Comparison of ENCODE assay signal across 12 cellular contexts in the genomic region with DNA sequence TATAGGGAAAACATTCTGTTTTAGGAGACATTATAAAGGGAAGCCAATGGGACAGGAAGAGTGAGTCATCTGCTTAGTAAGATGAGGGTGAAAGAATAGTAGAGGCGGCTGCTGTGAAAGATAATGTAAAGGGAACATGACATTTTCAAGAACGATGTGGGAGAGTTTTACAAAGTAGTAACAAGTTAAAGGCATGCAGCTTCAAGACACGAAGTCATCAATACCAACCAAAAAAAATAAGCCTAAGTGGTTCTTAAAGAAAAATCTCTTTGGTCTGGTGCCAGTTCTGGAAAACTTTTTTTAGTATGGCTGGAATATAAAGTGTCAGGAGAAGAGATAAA. TPM values are rescaled to one million over a fixed set of nuclear protein-coding genes. Genes with fewer than 3 reads are reported as not detected.
A peak's percentile ranks its signal among the peaks of the same experiment; 100 is the strongest.
DNase-seq lines count a peak whose midpoint lies in the region; ATAC-seq and TF ChIP-seq lines count a peak whose summit lies in the region.
"Had no signal": no experiment of that assay in that cellular context is flagged by ENCODE, and none has a peak within 500 bp of the region (broad histone marks: within the 10 kb centered on the region; RNA-seq: fewer than 3 reads in every experiment).

No MANE protein-coding gene starts in this region.

- no peak for TF ChIP-seq EP300 in tibial nerve (IDR thresholded peaks at IDR 0.05)

- CTCF ChIA-PET in A673 (lab: Charles Lee) = no interaction called here

- BruUV-seq in A673 (replicated peaks; lab: Mats Ljungman, UMichigan) = no TSS peak

- DNase-seq in A673 (ENCODE audit: low spot score) (peak; percentile 64), astrocyte of the hippocampus (ENCODE audit: low read depth, low spot score) (peak; percentile 40), right lobe of liver (no peak), hypothalamus (lab: John Stamatoyannopoulos, UW) (no peak), GM19238 (ENCODE audit: insufficient read length, low spot score) (no peak), tibial nerve (ENCODE audit: low spot score in 2 of 2) (no peak), endodermal cell (no peak)
- DNase-seq: activated CD8-positive, alpha-beta memory T cell treated with anti-CD3 and anti-CD28 coated beads, Interleukin-2, amount 50 U/mL, for 4 hours; NCI-H2171 had no signal

- H3K9ac ChIP-seq in endodermal cell (ENCODE audit: extremely low read depth, low read length, poor library complexity, severe bottlenecking) = no peak overlapping the region

- H3K36me3 ChIP-seq in A673 (ENCODE audit: insufficient read depth, low read length, poor library complexity, severe bottlenecking) (peaks cover 69% of the 10 kb centered on the region), right lobe of liver (peaks cover 5 to 78% (median 27%) of the 10 kb centered on the region in 4 donors), tibial nerve (peaks cover 0 to 79% (median 9%) of the 10 kb centered on the region in 3 donors), endodermal cell (ENCODE audit: control insufficient read depth, insufficient read depth, low read length) (peaks cover 83% of the 10 kb centered on the region)

- intact Hi-C loops in A673 (cut with micrococcal nuclease; ENCODE audit: unreplicated experiment) = no loop called here
- intact Hi-C loops in right lobe of liver (cut with DNase I) = no loop called here

- TF ChIP-seq CTCF in A673 (conservative IDR thresholded peaks at IDR 0.05; ENCODE audit: low read depth, low read length) (no peak), right lobe of liver (IDR thresholded peaks at IDR 0.05) (no peak), tibial nerve (IDR thresholded peaks at IDR 0.05) (no peak), endodermal cell (conservative IDR thresholded peaks at IDR 0.05) (no peak)

- H3K36me3 Mint-ChIP-seq in IgD-negative memory B cell (peaks cover 3% of the 10 kb centered on the region), endodermal cell (ENCODE audit: low read depth) (peaks cover 62% of the 10 kb centered on the region)

- H3K27me3 ChIP-seq in A673 (replicated peaks; ENCODE audit: insufficient read depth, low read depth, low read length, poor library complexity) (no peaks in the 10 kb centered on the region), right lobe of liver (no peaks in the 10 kb centered on the region), tibial nerve (no peaks in the 10 kb centered on the region), endodermal cell (ENCODE audit: control insufficient read depth, insufficient read depth, low read length, poor library complexity, severe bottlenecking) (no peaks in the 10 kb centered on the region)

- peak overlapping the region in 1 of 4 donors; percentile 34 for H3K4me3 Mint-ChIP-seq in IgD-negative memory B cell
- no peak overlapping the region for H3K4me3 Mint-ChIP-seq in endodermal cell

- H3K27ac ChIP-seq in A673 (ENCODE audit: low read depth, low read length, poor library complexity, severe bottlenecking) (peak overlapping the region; percentile 66), right lobe of liver (peak overlapping the region; percentile 5 to 99 (median 20)), tibial nerve (peak overlapping the region in 2 of 4 donors; percentile 15 to 26), endodermal cell (ENCODE audit: low read depth, low read length) (no peak overlapping the region)

- H3K27ac Mint-ChIP-seq in IgD-negative memory B cell (peak overlapping the region in 2 of 3 donors; percentile 11 to 27), endodermal cell (no peak overlapping the region)

- H3K9me3 ChIP-seq in A673 (ENCODE audit: low read depth, low read length, poor library complexity, severe bottlenecking) (no peaks in the 10 kb centered on the region), right lobe of liver (no peaks in the 10 kb centered on the region), tibial nerve (no peaks in the 10 kb centered on the region), endodermal cell (ENCODE audit: control insufficient read depth, low read length) (no peaks in the 10 kb centered on the region)

- TF ChIP-seq POLR2A in right lobe of liver (IDR thresholded peaks at IDR 0.05) (no peak), tibial nerve (IDR thresholded peaks at IDR 0.05) (no peak)

- WGBS in right lobe of liver (ENCODE audit: insufficient coverage, low coverage, low lambda C conversion rate, missing lambda C conversion rate) = 51% methylated on average over 3 of the region's 3 CpGs
- WGBS in tibial nerve, 2 donors = 29 to 36% methylated on average over 3 of the region's 3 CpGs
- WGBS in endodermal cell (ENCODE audit: insufficient coverage in 1 of 2, insufficient read length in 1 of 2), 2 experiments = 80 to 83% methylated on average over 1 to 3 of the region's 3 CpGs

- H3K4me3 ChIP-seq in A673 (ENCODE audit: low read depth, low read length, poor library complexity, severe bottlenecking) (no peak overlapping the region), right lobe of liver (no peak overlapping the region), tibial nerve (no peak overlapping the region), endodermal cell (ENCODE audit: low read length) (no peak overlapping the region)
- H3K4me3 ChIP-seq: lung had no signal

- H3K4me1 ChIP-seq in A673 (ENCODE audit: insufficient read depth, low read length, poor library complexity, severe bottlenecking) = peaks cover 34% of the 10 kb centered on the region
- peaks cover 0 to 83% (median 39%) of the 10 kb centered on the region in 4 donors for H3K4me1 ChIP-seq in right lobe of liver
- peaks cover 0 to 46% (median 22%) of the 10 kb centered on the region in 4 donors for H3K4me1 ChIP-seq in tibial nerve
- peaks cover 5% of the 10 kb centered on the region for H3K4me1 ChIP-seq in endodermal cell (ENCODE audit: control insufficient read depth, insufficient read depth, low read length)

- H3K27me3 Mint-ChIP-seq in IgD-negative memory B cell = no peaks in the 10 kb centered on the region
- no peaks in the 10 kb centered on the region for H3K27me3 Mint-ChIP-seq in endodermal cell (ENCODE audit: insufficient read depth)

- POLR2A ChIA-PET in A673 (lab: Charles Lee; ENCODE audit: low non-redundant PET) = interaction anchor here (0.7 kb wide), 1 partner anchor 215 kb away, joined by 3 read pairs; no protein-coding TSS in a partner anchor

- H3K9me3 Mint-ChIP-seq in IgD-negative memory B cell (no peaks in the 10 kb centered on the region), endodermal cell (no peaks in the 10 kb centered on the region)

- ATAC-seq in right lobe of liver = peak in 2 of 4 donors; percentile 3 to 12

- peaks cover 29 to 54% (median 32%) of the 10 kb centered on the region in 3 donors for H3K4me1 Mint-ChIP-seq in IgD-negative memory B cell
- H3K4me1 Mint-ChIP-seq in endodermal cell = peaks cover 19% of the 10 kb centered on the region

RNA-seq across cellular contexts. Expression of a gene that starts 6.1 kb away (rescaled TPM):
- total RNA-seq in A673 (2021) (123 and 126 TPM in 2 replicates), right lobe of liver (100 to 1,000 TPM; 205 to 273 (median 240) TPM), tibial nerve (10 to 100 TPM; 51.6 to 84.6 (median 68.1) TPM), endodermal cell (100 to 1,000 TPM; 208 to 223 TPM)
- 101 TPM for polyA plus RNA-seq in IgD-negative memory B cell
- polyA plus RNA-seq in endodermal cell (2013, experiment 1 of 2) = 90.8 TPM
- polyA plus RNA-seq in endodermal cell (2013, experiment 2 of 2) = 93.7 TPM

RNA-seq across cellular contexts. Expression of a gene that starts 8.2 kb away (rescaled TPM):
- 0.26 and 1.4 TPM in 2 replicates for total RNA-seq in A673 (2021)
- polyA plus RNA-seq in IgD-negative memory B cell = 0.90 TPM
- 1 to 10 TPM; 1.4 to 5.3 (median 2.8) TPM for total RNA-seq in right lobe of liver
- 1 to 10 TPM in 2 of 4 donors, under 1 TPM in 2; 0.30 to 1.7 (median 1.0) TPM for total RNA-seq in tibial nerve
- 10 to 100 TPM; 17.8 to 18.8 TPM for total RNA-seq in endodermal cell
- 2.8 TPM for polyA plus RNA-seq in endodermal cell (2013, experiment 1 of 2)
- 2.4 TPM for polyA plus RNA-seq in endodermal cell (2013, experiment 2 of 2)
- total RNA-seq: H4 had no signal

RNA-seq across cellular contexts. Expression of a gene that starts 28.6 kb away (rescaled TPM):
- total RNA-seq in A673 (2021) (0.13 and 0.35 TPM in 2 replicates), right lobe of liver (under 1 TPM in 5 of 6 experiments, not detected in 1; 0.11 to 0.34 (median 0.20) TPM), tibial nerve (1 to 10 TPM in 3 of 4 donors, under 1 TPM in 1; 0.30 to 4.3 (median 2.5) TPM), endodermal cell (1 to 10 TPM; 2.6 to 4.1 TPM)
- not detected for polyA plus RNA-seq in IgD-negative memory B cell
- 1.5 TPM for polyA plus RNA-seq in endodermal cell (2013, experiment 1 of 2)
- 0.91 TPM for polyA plus RNA-seq in endodermal cell (2013, experiment 2 of 2)

Comparison
In these comparisons a context has a peak if more than half of its experiments do, and no peak if none do; other contexts are left out.
1. DNase-seq: peak in A673 (single experiment) and astrocyte of the hippocampus (single experiment); none in right lobe of liver (0 of 3), hypothalamus (0 of 51), GM19238 (single experiment), tibial nerve (0 of 2) and endodermal cell (single experiment).